Comparison of ENCODE assay signal across 24 cellular contexts in genomic region chr19:53503126-53503525, GRCh38. TPM values are rescaled to one million over a fixed set of nuclear protein-coding genes. Genes with fewer than 3 reads are reported as not detected.
DNase-seq lines count a peak whose midpoint lies in the region; ATAC-seq, FAIRE-seq and TF ChIP-seq lines count a peak whose summit lies in the region.
"Had no signal": no experiment of that assay in that cellular context is flagged by ENCODE, and none has a peak within 500 bp of the region (broad histone marks: within the 10 kb centered on the region; RNA-seq: fewer than 3 reads in every experiment).

No MANE protein-coding gene starts in this region.

- peak; percentile 18 for FAIRE-seq in A549 (lab: Jason Lieb, UNC)
- FAIRE-seq: colon had no signal

- DNase-seq in A549 (ENCODE audit: low read depth in 1 of 2, low spot score in 1 of 2) (no peak), NCI-H146 treated with DMSO at 0.1 percent for 48 hours (lab: John Stamatoyannopoulos, UW; ENCODE audit: unreplicated experiment) (peak; percentile 27), mesothelial cell of epicardium (ENCODE audit: low spot score in 2 of 2, unreplicated experiment in 2 of 2) (no peak), Calu3 (no peak), SKM-1 (lab: John Stamatoyannopoulos, UW; ENCODE audit: unreplicated experiment) (no peak)
- no peak for DNase-seq in activated naive CD4-positive, alpha-beta T cell treated with anti-CD3 and anti-CD28 coated beads, Interleukin-2, amount 10 ng/mL, durations not matched to agents 7 days and 5 days
- DNase-seq: activated CD4-positive, CD25-positive, alpha-beta regulatory T cell treated with anti-CD3 and anti-CD28 coated beads, Interleukin-2, amount 50 U/mL, for 72 hours; activated CD8-positive, alpha-beta T cell treated with anti-CD3 and anti-CD28 coated beads, Interleukin-2, amount 10 ng/mL, durations not matched to agents 7 days and 5 days; activated gamma-delta T cell; brain microvascular endothelial cell; effector memory CD8-positive, alpha-beta T cell; kidney glomerular epithelial cell; mammary epithelial cell; NCI-H1694; stimulated activated CD4-positive, alpha-beta T cell treated with anti-CD3 and anti-CD28 coated beads, Interleukin-12 subunit alpha, Interleukin-12 subunit beta, amount 100 ng/mL, for 4 hours; stimulated activated CD4-positive, alpha-beta T cell treated with anti-CD3 and anti-CD28 coated beads, Interleukin-4, amount 100 ng/mL, for 4 hours; stimulated activated naive CD8-positive, alpha-beta T cell treated with anti-CD3 and anti-CD28 coated beads, Interleukin-15, Interleukin-2, amounts not matched to agents 100 U/mL and 50 U/mL, for 24 hours; T1000 had no signal

- H3K27ac ChIP-seq in A549 (no peak overlapping the region), VCaP (peak overlapping the region; percentile 66)
- H3K27ac ChIP-seq: brain microvascular endothelial cell, right atrium auricular region had no signal

- peaks cover 52% of the 10 kb centered on the region; the same call in 2 of the 3 replicates for H3K9me3 ChIP-seq in A549
- H3K9me3 ChIP-seq: HAP-1, right atrium auricular region had no signal

- TF ChIP-seq RAD21 in A549 (conservative IDR thresholded peaks at IDR 0.05 in 1 of 2, IDR thresholded peaks at IDR 0.05 in 1 of 2): no peak

- TF ChIP-seq CTCF in A549 (IDR thresholded peaks at IDR 0.05): no peak
- no peak for TF ChIP-seq CTCF in VCaP (conservative IDR thresholded peaks at IDR 0.05)
- TF ChIP-seq CTCF in mesothelial cell of epicardium (IDR thresholded peaks at IDR 0.05; ENCODE audit: unreplicated experiment): no peak
- TF ChIP-seq CTCF in Calu3 (IDR thresholded peaks at IDR 0.05; ENCODE audit: unreplicated experiment): no peak

- H3K36me3 Mint-ChIP-seq in mesothelial cell of epicardium (no peaks in the 10 kb centered on the region), Calu3 (ENCODE audit: insufficient read depth, unreplicated experiment) (no peaks in the 10 kb centered on the region)
- H3K36me3 Mint-ChIP-seq in activated naive CD4-positive, alpha-beta T cell treated with anti-CD3 and anti-CD28 coated beads, Interleukin-2, amount 10 ng/mL, durations not matched to agents 7 days and 5 days: no peaks in the 10 kb centered on the region

- H3K27ac Mint-ChIP-seq in mesothelial cell of epicardium (no peak overlapping the region), Calu3 (ENCODE audit: unreplicated experiment) (no peak overlapping the region)
- no peak overlapping the region for H3K27ac Mint-ChIP-seq in activated naive CD4-positive, alpha-beta T cell treated with anti-CD3 and anti-CD28 coated beads, Interleukin-2, amount 10 ng/mL, durations not matched to agents 7 days and 5 days
- H3K27ac Mint-ChIP-seq: activated CD8-positive, alpha-beta T cell treated with anti-CD3 and anti-CD28 coated beads, Interleukin-2, amount 10 ng/mL, durations not matched to agents 7 days and 5 days; effector memory CD8-positive, alpha-beta T cell had no signal

- intact Hi-C loops in Calu3 (cut with micrococcal nuclease; ENCODE audit: unreplicated experiment): no loop called here

- WGBS in A549 (ENCODE audit: missing lambda C conversion rate): 40% methylated on average over 7 of the region's 7 CpGs

- TF ChIP-seq EP300 in A549 (IDR thresholded peaks at IDR 0.05): no peak

- BruUV-seq in Calu3 (replicated peaks; lab: Mats Ljungman, UMichigan): no TSS peak

- no peak overlapping the region for H3K4me2 ChIP-seq in A549

- ATAC-seq in A549: no peak
- ATAC-seq in GM18909 (IDR thresholded peaks at IDR 0.05; ENCODE audit: poor library complexity, unreplicated experiment): no peak
- ATAC-seq: activated CD8-positive, alpha-beta T cell treated with anti-CD3 and anti-CD28 coated beads, Interleukin-2, amount 10 ng/mL, durations not matched to agents 7 days and 5 days; effector memory CD8-positive, alpha-beta T cell; stimulated activated naive CD8-positive, alpha-beta T cell treated with anti-CD3 and anti-CD28 coated beads, Interleukin-15, Interleukin-2, amounts not matched to agents 100 U/mL and 50 U/mL, for 24 hours had no signal

- no peaks in the 10 kb centered on the region for H3K27me3 Mint-ChIP-seq in mesothelial cell of epicardium (ENCODE audit: low read depth)
- no peaks in the 10 kb centered on the region for H3K27me3 Mint-ChIP-seq in Calu3 (ENCODE audit: unreplicated experiment)
- peaks cover 3% of the 10 kb centered on the region for H3K27me3 Mint-ChIP-seq in activated naive CD4-positive, alpha-beta T cell treated with anti-CD3 and anti-CD28 coated beads, Interleukin-2, amount 10 ng/mL, durations not matched to agents 7 days and 5 days

- H3K4me3 Mint-ChIP-seq in mesothelial cell of epicardium (peak overlapping the region; percentile 38), Calu3 (ENCODE audit: low read depth, unreplicated experiment) (no peak overlapping the region)
- H3K4me3 Mint-ChIP-seq in activated naive CD4-positive, alpha-beta T cell treated with anti-CD3 and anti-CD28 coated beads, Interleukin-2, amount 10 ng/mL, durations not matched to agents 7 days and 5 days: no peak overlapping the region
- H3K4me3 Mint-ChIP-seq: activated CD8-positive, alpha-beta T cell treated with anti-CD3 and anti-CD28 coated beads, Interleukin-2, amount 10 ng/mL, durations not matched to agents 7 days and 5 days; effector memory CD8-positive, alpha-beta T cell had no signal

- no peak for TF ChIP-seq POLR2A in A549 (IDR thresholded peaks at IDR 0.05; ENCODE audit: low read length)

- no peak overlapping the region for H3K4me3 ChIP-seq in A549
- H3K4me3 ChIP-seq: HAP-1, right atrium auricular region had no signal

- H3K9me3 Mint-ChIP-seq in mesothelial cell of epicardium (no peaks in the 10 kb centered on the region), Calu3 (ENCODE audit: low read depth, unreplicated experiment) (peaks cover 15% of the 10 kb centered on the region)
- H3K9me3 Mint-ChIP-seq in activated naive CD4-positive, alpha-beta T cell treated with anti-CD3 and anti-CD28 coated beads, Interleukin-2, amount 10 ng/mL, durations not matched to agents 7 days and 5 days: peaks cover 31% of the 10 kb centered on the region

- POLR2A ChIA-PET in A549 (lab: Yijun Ruan, JAX): no interaction called here

- CTCF ChIA-PET in A549 (lab: Yijun Ruan, JAX): no interaction called here
- CTCF ChIA-PET in Calu3 (lab: Charles Lee): no interaction called here
- CTCF ChIA-PET in activated naive CD4-positive, alpha-beta T cell treated with anti-CD3 and anti-CD28 coated beads, Interleukin-2, amount 10 ng/mL, durations not matched to agents 7 days and 5 days (lab: Charles Lee): no interaction called here

- H3K4me1 Mint-ChIP-seq in mesothelial cell of epicardium (peaks cover 15% of the 10 kb centered on the region), Calu3 (ENCODE audit: low read depth, unreplicated experiment) (no peaks in the 10 kb centered on the region)
- H3K4me1 Mint-ChIP-seq in activated naive CD4-positive, alpha-beta T cell treated with anti-CD3 and anti-CD28 coated beads, Interleukin-2, amount 10 ng/mL, durations not matched to agents 7 days and 5 days: no peaks in the 10 kb centered on the region

- H3K4me1 ChIP-seq in A549: no peaks in the 10 kb centered on the region
- H3K4me1 ChIP-seq: HAP-1, right atrium auricular region had no signal

TF ChIP-seq in A549, 52 proteins besides CTCF, POLR2A, EP300 and RAD21 (continues in another document):
- TF ChIP-seq JUN (IDR thresholded peaks at IDR 0.05) (no peak), MAZ (IDR thresholded peaks at IDR 0.05; ENCODE audit: borderline replicate concordance, low read depth, low read length) (no peak), HOXB13 (CRISPR knock-in tag; IDR thresholded peaks at IDR 0.05; ENCODE audit: low read depth) (no peak), HOXA7 (CRISPR knock-in tag; IDR thresholded peaks at IDR 0.05) (no peak), NFE2L2 (conservative IDR thresholded peaks at IDR 0.05; ENCODE audit: low read length) (no peak), CBX8 (IDR thresholded peaks at IDR 0.05) (no peak), SREBF2 (IDR thresholded peaks at IDR 0.05) (no peak), HEYL (CRISPR knock-in tag; IDR thresholded peaks at IDR 0.05) (no peak), NPAS2 (CRISPR knock-in tag; IDR thresholded peaks at IDR 0.05; ENCODE audit: borderline replicate concordance) (no peak), MAX (IDR thresholded peaks at IDR 0.05) (no peak), RNF2 (IDR thresholded peaks at IDR 0.05; ENCODE audit: borderline replicate concordance, low read depth) (no peak), ESRRA (IDR thresholded peaks at IDR 0.05; ENCODE audit: borderline replicate concordance, low read length) (no peak), E2F6 (IDR thresholded peaks at IDR 0.05; ENCODE audit: borderline replicate concordance, low read depth) (no peak)

RNA-seq across cellular contexts. Expression of gene ZNF331, which starts 34.8 kb away (rescaled TPM):
- 18.1 and 19.2 TPM in 2 replicates for polyA plus RNA-seq in A549 (2011; rRNA removed)
- polyA plus RNA-seq in A549 (2012; cell fraction: cytosol; rRNA removed): 17.2 and 20.1 TPM in 2 replicates
- 75.8 and 108 TPM in 2 replicates for polyA plus RNA-seq in A549 (2012; cell fraction: nucleus; rRNA removed)
- polyA plus RNA-seq in A549 (2017; fragmentation: RNase III; extraction: RNeasy Plus Mini Kit Qiagen cat#74134 plus additional on column Dnase treatment): 14.5 to 16.3 TPM (median 16.0 TPM) in 3 replicates
- 17.1 and 20.7 TPM in 2 replicates for polyA minus RNA-seq in A549 (2011; rRNA and poly(A)+ RNA removed)
- 17.6 to 19.5 TPM (median 19.4 TPM) in 3 replicates for total RNA-seq in mesothelial cell of epicardium
- 8.5 and 9.4 TPM in 2 replicates for total RNA-seq in Calu3 (2022)

RNA-seq across cellular contexts. Expression of gene ZNF813, which starts 35.6 kb away (rescaled TPM):
- polyA plus RNA-seq in A549 (2011; rRNA removed): 0.57 and 0.78 TPM in 2 replicates
- polyA plus RNA-seq in A549 (2012; cell fraction: cytosol; rRNA removed): 0.08 TPM in 2 replicates
- 0.04 and 0.09 TPM in 2 replicates for polyA plus RNA-seq in A549 (2012; cell fraction: nucleus; rRNA removed)
- polyA plus RNA-seq in A549 (2017; fragmentation: RNase III; extraction: RNeasy Plus Mini Kit Qiagen cat#74134 plus additional on column Dnase treatment): 0.30 to 0.67 TPM (median 0.63 TPM) in 3 replicates
- 0.54 and 0.74 TPM in 2 replicates for polyA minus RNA-seq in A549 (2011; rRNA and poly(A)+ RNA removed)
- total RNA-seq in mesothelial cell of epicardium: 5.4 to 6.1 TPM (median 6.0 TPM) in 3 replicates
- total RNA-seq in Calu3 (2022): not detected in 2 replicates
- total RNA-seq: NCI-H460 had no signal
